8 cellular contexts compared by ENCODE assay signal in the genomic region with DNA sequence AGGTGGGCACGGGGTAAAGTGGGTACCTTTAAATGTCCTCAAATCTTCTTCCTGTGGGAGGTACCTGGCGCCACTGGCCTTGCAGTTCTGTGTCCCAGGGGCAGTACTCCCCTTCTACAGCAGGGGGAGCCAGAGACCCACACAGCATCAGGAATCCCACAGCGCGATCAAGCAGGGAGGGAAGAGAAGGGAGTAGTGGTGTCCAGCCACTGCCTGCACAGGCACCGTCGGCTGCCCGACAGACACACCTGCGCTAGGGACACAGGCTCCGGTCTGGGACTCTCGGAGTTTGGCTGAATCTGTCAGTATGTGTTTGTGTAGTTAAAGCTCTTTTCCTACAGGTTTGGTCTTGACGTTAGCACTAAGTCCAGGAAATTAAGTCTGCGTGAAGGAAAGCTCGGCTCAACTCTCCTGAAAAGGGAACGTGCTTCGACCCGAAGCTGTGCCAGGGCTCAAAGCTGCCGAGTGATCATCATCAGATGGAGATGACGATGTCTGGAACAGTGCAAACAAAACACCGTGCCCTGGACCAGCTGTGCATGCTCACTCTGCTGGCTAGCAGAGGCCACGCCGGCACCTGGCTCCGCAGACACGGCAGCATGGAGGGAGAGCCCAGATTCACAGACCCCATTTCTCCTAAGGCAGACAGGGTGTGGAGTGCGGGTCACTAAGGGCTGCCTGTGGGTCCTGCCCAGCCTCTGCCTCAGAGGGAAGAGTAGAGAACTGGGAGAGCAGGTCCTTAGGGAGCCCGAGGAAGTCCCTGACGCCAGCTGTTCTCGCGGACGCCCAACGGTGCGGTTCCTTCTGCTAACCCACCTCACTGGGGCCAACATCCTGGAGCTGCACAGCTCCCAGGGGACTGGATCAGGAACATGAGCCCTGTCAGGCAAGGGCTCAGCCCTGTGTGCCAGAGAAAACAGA.
DNase-seq lines count a peak whose midpoint lies in the region; ATAC-seq and TF ChIP-seq lines count a peak whose summit lies in the region.

No MANE protein-coding gene starts in this region.

- H3K27ac ChIP-seq in OCI-LY1 (ENCODE audit: low read depth, low read length, poor library complexity, severe bottlenecking) = no peak overlapping the region
- peak overlapping the region; percentile 58 for H3K27ac ChIP-seq in muscle layer of duodenum (ENCODE audit: low read length)

- H3K4me2 ChIP-seq in OCI-LY1 (ENCODE audit: low read length) = no peak overlapping the region

- no peaks in the 10 kb centered on the region for H4K20me1 ChIP-seq in OCI-LY1 (ENCODE audit: insufficient read depth, low read length)

- TF ChIP-seq CTCF in OCI-LY1 (IDR thresholded peaks at IDR 0.05; ENCODE audit: low read length) = peak; percentile 99

- ATAC-seq in HG03342 (IDR thresholded peaks at IDR 0.05; ENCODE audit: unreplicated experiment) = no peak

- H3K27me3 ChIP-seq in OCI-LY1 (ENCODE audit: insufficient read depth, low read length) (no peaks in the 10 kb centered on the region), muscle layer of duodenum (ENCODE audit: low read depth, low read length) (no peaks in the 10 kb centered on the region)

- no peak overlapping the region for H2AFZ ChIP-seq in OCI-LY1 (ENCODE audit: low read length)

- TF ChIP-seq POLR2A in erythroblast (IDR thresholded peaks at IDR 0.05; ENCODE audit: low read length) = no peak

- no peaks in the 10 kb centered on the region for H3K9me3 ChIP-seq in OCI-LY1 (ENCODE audit: low read length)
- H3K9me3 ChIP-seq in muscle layer of duodenum (ENCODE audit: control insufficient read depth in 1 of 2, low read length in 2 of 2) = no peaks in the 10 kb centered on the region

- no peaks in the 10 kb centered on the region for H3K79me2 ChIP-seq in OCI-LY1 (ENCODE audit: insufficient read depth, low read length)

- H3F3A ChIP-seq in OCI-LY1 (ENCODE audit: insufficient read depth, low read length) = no peaks in the 10 kb centered on the region

- H3K4me1 ChIP-seq in OCI-LY1 (ENCODE audit: insufficient read depth, low read length, severe bottlenecking) = no peaks in the 10 kb centered on the region
- H3K4me1 ChIP-seq in muscle layer of duodenum (ENCODE audit: control insufficient read depth in 1 of 2, insufficient read depth in 2 of 2, low read length in 2 of 2) = peaks cover 6 to 33% of the 10 kb centered on the region in 2 donors

- DNase-seq in GM04504 (ENCODE audit: low read depth) = peak; percentile 64
- peak; percentile 38 for DNase-seq in HS-27A (ENCODE audit: low read depth)
- peak; percentile 79 for DNase-seq in activated T-cell treated with anti-CD3 and anti-CD28 coated beads for 4 hours
- DNase-seq in erythroblast (lab: John Stamatoyannopoulos, UW) = peak; percentile 78 to 91
- peak; percentile 52 to 74 for DNase-seq in stimulated activated CD8-positive, alpha-beta memory T cell treated with anti-CD3 and anti-CD28 coated beads, Interleukin-4, amount 100 ng/mL, for 4 hours (ENCODE audit: low read depth in 2 of 2, low spot score in 1 of 2)

- no peak overlapping the region for H3K9ac ChIP-seq in OCI-LY1 (ENCODE audit: low read length)

- no peak overlapping the region for H3K4me3 ChIP-seq in OCI-LY1 (ENCODE audit: low read depth, low read length, poor library complexity, severe bottlenecking)
- H3K4me3 ChIP-seq in muscle layer of duodenum (ENCODE audit: low read depth in 1 of 2, low read length in 2 of 2) = no peak overlapping the region

- H3K9me2 ChIP-seq in OCI-LY1 (ENCODE audit: low read depth, low read length) = no peaks in the 10 kb centered on the region

- no peaks in the 10 kb centered on the region; the same call in 1 of the 2 replicates for H3K36me3 ChIP-seq in OCI-LY1 (ENCODE audit: insufficient read depth, low read length)
- peaks cover 12 to 40% of the 10 kb centered on the region in 2 donors for H3K36me3 ChIP-seq in muscle layer of duodenum (ENCODE audit: control insufficient read depth in 1 of 2, insufficient read depth in 2 of 2, low read length in 2 of 2)
